ENCODE assay signal across 9 cellular contexts in genomic region chr10:103910442-103911000, GRCh38. TPM values are rescaled to one million over a fixed set of nuclear protein-coding genes. Genes with fewer than 3 reads are reported as not detected.
A peak's percentile ranks its signal among the peaks of the same experiment; 100 is the strongest.
DNase-seq lines count a peak whose midpoint lies in the region; ATAC-seq and TF ChIP-seq lines count a peak whose summit lies in the region.
"Had no signal": no experiment of that assay in that cellular context is flagged by ENCODE, and none has a peak within 500 bp of the region (broad histone marks: within the 10 kb centered on the region; RNA-seq: fewer than 3 reads in every experiment).

No MANE protein-coding gene starts in this region.

- no peak overlapping the region for H4K8ac ChIP-seq in H9 (replicated peaks; ENCODE audit: insufficient read length, low read depth, low read length)

- H2BK20ac ChIP-seq in H9 (ENCODE audit: low read depth, low read length, poor library complexity, severe bottlenecking) = no peak overlapping the region

- no peak overlapping the region for H4K91ac ChIP-seq in H9 (ENCODE audit: insufficient read length, low read depth, low read length)

- no peak overlapping the region for H2BK12ac ChIP-seq in H9 (ENCODE audit: insufficient read length, low read depth, low read length)

- TF ChIP-seq CTCF in H9 (conservative IDR thresholded peaks at IDR 0.05) = no peak

- no peak overlapping the region for H3K56ac ChIP-seq in H9 (ENCODE audit: insufficient read length, low read depth, low read length)

- no peak for DNase-seq in H9
- DNase-seq in T-helper 17 cell = no peak
- no peak for DNase-seq in sciatic nerve (ENCODE audit: low spot score)
- DNase-seq in NAMALWA (ENCODE audit: low spot score) = no peak
- DNase-seq in T1000 (lab: John Stamatoyannopoulos, UW) = no peak
- DNase-seq: HFFc6, NCI-H187 had no signal

- H3K9me3 ChIP-seq in H9 (ENCODE audit: control insufficient read depth, low read depth, low read length) (peaks cover 8% of the 10 kb centered on the region), T-helper 17 cell (ENCODE audit: control insufficient read depth, low read length, poor library complexity, severe bottlenecking) (no peaks in the 10 kb centered on the region), esophagus (ENCODE audit: control insufficient read depth in 2 of 2, insufficient read depth in 1 of 2, low read depth in 1 of 2, low read length in 1 of 2) (peaks cover 0 to 3% of the 10 kb centered on the region in 2 donors)

- H3K23me2 ChIP-seq in H9 (ENCODE audit: insufficient read length, low read depth, low read length, poor library complexity, severe bottlenecking) = no peaks in the 10 kb centered on the region

- H3K4me3 Mint-ChIP-seq in H9 = no peak overlapping the region
- H3K4me3 Mint-ChIP-seq in T-helper 17 cell = peak overlapping the region; percentile 87
- no peak overlapping the region for H3K4me3 Mint-ChIP-seq in stimulated activated memory B cell treated with anti-CD40 and anti-IgM and Interleukin-4, amounts not matched to agents 10 μg/mL and 1 μg/mL and 100 μg/mL, for 72 hours
- H3K4me3 Mint-ChIP-seq: HFFc6 had no signal

- H3K4me2 ChIP-seq in H9 (ENCODE audit: insufficient read depth, insufficient read length, low read length) = no peak overlapping the region

- H3K4me1 Mint-ChIP-seq in H9 (peaks cover 21 to 26% of the 10 kb centered on the region in 2 experiments), T-helper 17 cell (peaks cover 50% of the 10 kb centered on the region)
- H3K4me1 Mint-ChIP-seq in stimulated activated memory B cell treated with anti-CD40 and anti-IgM and Interleukin-4, amounts not matched to agents 10 μg/mL and 1 μg/mL and 100 μg/mL, for 72 hours = peaks cover 48% of the 10 kb centered on the region

- peaks cover 9% of the 10 kb centered on the region in 2 experiments for H3K9me3 Mint-ChIP-seq in H9
- peaks cover 3% of the 10 kb centered on the region for H3K9me3 Mint-ChIP-seq in stimulated activated memory B cell treated with anti-CD40 and anti-IgM and Interleukin-4, amounts not matched to agents 10 μg/mL and 1 μg/mL and 100 μg/mL, for 72 hours

- no peak overlapping the region for H3K23ac ChIP-seq in H9 (ENCODE audit: insufficient read length, low read depth, low read length)

- no peaks in the 10 kb centered on the region for H3K36me3 ChIP-seq in esophagus (ENCODE audit: control insufficient read depth in 2 of 2, insufficient read depth in 2 of 2, low read length in 1 of 2)

- H3K27ac Mint-ChIP-seq in H9 = peak overlapping the region in 2 of 3 experiments; percentile 28 to 67; a peak in 1 of 7 replicates
- peak overlapping the region; percentile 100 for H3K27ac Mint-ChIP-seq in T-helper 17 cell
- peak overlapping the region; percentile 92 for H3K27ac Mint-ChIP-seq in stimulated activated memory B cell treated with anti-CD40 and anti-IgM and Interleukin-4, amounts not matched to agents 10 μg/mL and 1 μg/mL and 100 μg/mL, for 72 hours
- H3K27ac Mint-ChIP-seq: HFFc6 had no signal

- no peak overlapping the region for H3K14ac ChIP-seq in H9 (ENCODE audit: insufficient read depth, low read length)

- no peaks in the 10 kb centered on the region for H3K79me1 ChIP-seq in H9 (ENCODE audit: insufficient read depth, low read depth, low read length, poor library complexity, severe bottlenecking)

- H3T11ph ChIP-seq in H9 (ENCODE audit: low read length) = no peak overlapping the region

- intact Hi-C loops in sciatic nerve (cut with DNase I) = no loop called here

- no peaks in the 10 kb centered on the region for H3K27me3 ChIP-seq in H9 (ENCODE audit: insufficient read depth, low read length)
- no peaks in the 10 kb centered on the region for H3K27me3 ChIP-seq in esophagus (ENCODE audit: control insufficient read depth in 1 of 2, insufficient read depth in 2 of 2, low read length in 2 of 2)

- H3K4me3 ChIP-seq in esophagus (ENCODE audit: low read depth in 1 of 2, low read length in 2 of 2) = no peak overlapping the region

- H3K27ac ChIP-seq in H9 (ENCODE audit: insufficient read length, low read depth, low read length) = no peak overlapping the region
- peak overlapping the region; percentile 64 to 76 for H3K27ac ChIP-seq in esophagus (ENCODE audit: low read depth in 2 of 2, low read length in 1 of 2)

- H2BK5ac ChIP-seq in H9 (ENCODE audit: insufficient read length, low read length) = no peak overlapping the region

- H3K36me3 Mint-ChIP-seq in H9 (ENCODE audit: insufficient read depth in 1 of 3, low read depth in 3 of 3) (peaks cover 10 to 13% (median 12%) of the 10 kb centered on the region in 3 experiments), T-helper 17 cell (ENCODE audit: low read depth) (no peaks in the 10 kb centered on the region)
- H3K36me3 Mint-ChIP-seq in stimulated activated memory B cell treated with anti-CD40 and anti-IgM and Interleukin-4, amounts not matched to agents 10 μg/mL and 1 μg/mL and 100 μg/mL, for 72 hours = peaks cover 21% of the 10 kb centered on the region

- no peaks in the 10 kb centered on the region for H3K79me2 ChIP-seq in H9 (ENCODE audit: insufficient read depth, low read length)

- no peaks in the 10 kb centered on the region; the same call in 1 of the 2 replicates for H3K27me3 Mint-ChIP-seq in H9 (ENCODE audit: low read depth)
- H3K27me3 Mint-ChIP-seq in T-helper 17 cell = no peaks in the 10 kb centered on the region
- no peaks in the 10 kb centered on the region for H3K27me3 Mint-ChIP-seq in stimulated activated memory B cell treated with anti-CD40 and anti-IgM and Interleukin-4, amounts not matched to agents 10 μg/mL and 1 μg/mL and 100 μg/mL, for 72 hours

- H3K4me1 ChIP-seq in H9 (ENCODE audit: insufficient read depth, low read length) (peaks cover 4% of the 10 kb centered on the region), esophagus (ENCODE audit: control insufficient read depth in 2 of 2, insufficient read depth in 2 of 2, low read length in 1 of 2) (peaks cover 0 to 5% of the 10 kb centered on the region in 2 donors)

- H4K5ac ChIP-seq in H9 (ENCODE audit: insufficient read length, low read depth, low read length) = no peak overlapping the region

- no peak overlapping the region for H3K9ac ChIP-seq in H9 (ENCODE audit: extremely low read depth, insufficient read length, low read length)

- no CpG with 5 or more reads among the region's 4 CpGs for whole genome bisulfite sequencing in H9 (ENCODE audit: extremely low coverage, insufficient read length, low lambda C conversion rate)
- WGBS in esophagus, 2 donors = 46 to 48% methylated on average over 4 of the region's 4 CpGs

- no peaks in the 10 kb centered on the region for H4K20me1 ChIP-seq in H9 (ENCODE audit: control insufficient read depth, insufficient read depth, insufficient read length)

- no peak overlapping the region for H2BK120ac ChIP-seq in H9 (ENCODE audit: low read depth, low read length, poor library complexity, severe bottlenecking)

- ATAC-seq in T-helper 17 cell (no peak), sciatic nerve (no peak)
- no peak for ATAC-seq in stimulated activated memory B cell treated with anti-CD40 and anti-IgM and Interleukin-4, amounts not matched to agents 10 μg/mL and 1 μg/mL and 100 μg/mL, for 72 hours

- H2BK15ac ChIP-seq in H9 (ENCODE audit: low read depth, low read length) = no peak overlapping the region

- no peak overlapping the region for H2AFZ ChIP-seq in H9 (ENCODE audit: low read length)

- H3K18ac ChIP-seq in H9 (ENCODE audit: insufficient read length, low read depth, low read length) = no peak overlapping the region

- H3K4ac ChIP-seq in H9 (ENCODE audit: low read depth, low read length) = no peak overlapping the region

- H2AK5ac ChIP-seq in H9 (ENCODE audit: insufficient read length, low read length) = no peak overlapping the region

RNA-seq across cellular contexts. Expression of gene STN1, which starts 7.5 kb away (rescaled TPM):
- total RNA-seq in H9 (2021) (10.8 and 11.3 TPM in 2 replicates), T-helper 17 cell (10 to 100 TPM; 47.0 to 53.7 TPM), sciatic nerve (14.5 TPM)
- 10 to 100 TPM; 41.1 to 70.8 TPM for polyA plus RNA-seq in esophagus

RNA-seq across cellular contexts. Expression of gene SH3PXD2A, which starts 55.1 kb away (rescaled TPM):
- total RNA-seq in H9 (2021) = 4.5 and 4.7 TPM in 2 replicates
- total RNA-seq in T-helper 17 cell = 10 to 100 TPM in 1 of 2 donors, 1 to 10 TPM in 1; 7.2 to 10.9 TPM
- polyA plus RNA-seq in esophagus = 10 to 100 TPM; 14.9 to 34.2 TPM
- 166 TPM for total RNA-seq in sciatic nerve

RNA-seq across cellular contexts. Expression of gene SLK, which starts 56.4 kb away (rescaled TPM):
- total RNA-seq in H9 (2021) (18.4 and 21.0 TPM in 2 replicates), T-helper 17 cell (10 to 100 TPM; 24.1 to 25.4 TPM), sciatic nerve (52.5 TPM)
- polyA plus RNA-seq in esophagus = 10 to 100 TPM; 34.6 to 37.3 TPM

Comparison
In these comparisons a context has a peak if more than half of its experiments do, and no peak if none do; other contexts are left out.
1. H3K27ac Mint-ChIP-seq: peak in every context shown above with its lines; median percentile 100 in T-helper 17 cell; 92 in stimulated activated memory B cell treated with anti-CD40 and anti-IgM and Interleukin-4, amounts not matched to agents 10 μg/mL and 1 μg/mL and 100 μg/mL, for 72 hours; 48 in H9.
2. RNA of gene SH3PXD2A, which starts 55.1 kb away (total RNA-seq): 166 TPM in sciatic nerve (single experiment); 7.2 to 10.9 TPM in T-helper 17 cell and 4.5 to 4.7 TPM in H9; every median in the first group is over 10 times any median in the second.